Comparison of ENCODE assay signal across 37 cellular contexts in the genomic region with DNA sequence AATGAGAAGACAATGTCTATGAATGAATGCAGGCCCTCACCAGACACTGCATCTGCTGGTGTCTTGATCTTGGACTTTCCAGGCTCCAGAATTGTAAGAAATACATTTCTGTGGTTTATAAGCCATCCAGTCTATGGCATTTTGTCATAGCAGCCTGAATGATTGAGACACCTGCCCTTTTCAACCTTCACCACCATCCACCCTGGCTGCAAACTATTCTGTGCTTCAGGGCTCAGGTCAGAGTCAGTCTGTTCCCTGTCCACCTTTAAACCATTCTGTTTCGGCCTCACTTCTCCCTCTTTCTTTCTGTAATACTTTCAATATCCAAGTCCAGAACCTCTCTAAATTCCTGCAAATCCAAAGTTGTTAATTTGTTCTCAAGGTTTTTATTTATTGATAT.
"Had no signal": no experiment of that assay in that cellular context is flagged by ENCODE, and none has a peak within 500 bp of the region (broad histone marks: within the 10 kb centered on the region; RNA-seq: fewer than 3 reads in every experiment).

No MANE protein-coding gene starts in this region.

- H3K36me3 ChIP-seq: adrenal gland, brain microvascular endothelial cell, breast epithelium had no signal

- ATAC-seq: activated CD8-positive, alpha-beta T cell treated with anti-CD3 and anti-CD28 coated beads for 36 hours; activated naive CD4-positive, alpha-beta T cell treated with anti-CD3 and anti-CD28 coated beads, Interleukin-2, amount 50 U/mL, for 72 hours; activated T-cell treated with anti-CD3 and anti-CD28 coated beads, Interleukin-2, amount 50 U/mL, for 4 hours; activated T-cell treated with anti-CD3 and anti-CD28 coated beads, Interleukin-2, amount 50 U/mL, for 72 hours; activated T-helper 17 cell treated with anti-CD3 and anti-CD28 coated beads, Interleukin-2, amount 50 U/mL, for 72 hours; body of pancreas had no signal

- H3K27me3 ChIP-seq: adrenal gland, body of pancreas, brain microvascular endothelial cell, breast epithelium had no signal

- H3K27ac Mint-ChIP-seq: activated B cell treated with CpG ODN at 0.5 μM for 24 hours; activated CD4-positive, alpha-beta memory T cell treated with anti-CD3 and anti-CD28 coated beads for 36 hours; activated CD4-positive, alpha-beta T cell treated with anti-CD3 and anti-CD28 coated beads, Interleukin-2, amount 10 ng/mL, durations not matched to agents 24 days and 14 days; activated CD8-positive, alpha-beta T cell treated with anti-CD3 and anti-CD28 coated beads for 36 hours; activated naive CD4-positive, alpha-beta T cell treated with anti-CD3 and anti-CD28 coated beads for 36 hours; activated naive CD4-positive, alpha-beta T cell treated with anti-CD3 and anti-CD28 coated beads, Interleukin-2, amount 50 U/mL, for 72 hours; activated naive CD8-positive, alpha-beta T cell treated with anti-CD3 and anti-CD28 coated beads for 36 hours; activated T-cell treated with anti-CD3 and anti-CD28 coated beads, Interleukin-2, amount 50 U/mL, for 72 hours; activated T-helper 1 cell treated with anti-CD3 and anti-CD28 coated beads, Interleukin-12 subunit alpha, Interleukin-12 subunit beta, Interleukin-2, Interleukin-4 antibody, amounts not matched to agents 30 ng/mL and 10 ng/mL and 1 ng/mL, durations not matched to agents 14 hours and 24 hours and 36 hours; activated T-helper 17 cell treated with anti-CD3 and anti-CD28 coated beads, Interleukin-2, amount 50 U/mL, for 72 hours; T-helper 1 cell treated with Interleukin-12 subunit alpha and Interleukin-12 subunit beta and Interleukin-4 antibody, amounts not matched to agents 30 μg/mL and 1 μg/mL, for 36 hours; T-helper 2 cell treated with Interferon-gamma antibody and Interleukin-4, amounts not matched to agents 5 μg/mL and 100 μg/mL, for 36 hours had no signal

- H3K4me3 Mint-ChIP-seq: activated B cell treated with CpG ODN at 0.5 μM for 24 hours; activated CD4-positive, alpha-beta memory T cell treated with anti-CD3 and anti-CD28 coated beads for 36 hours; activated CD4-positive, alpha-beta T cell treated with anti-CD3 and anti-CD28 coated beads, Interleukin-2, amount 10 ng/mL, durations not matched to agents 24 days and 14 days; activated CD8-positive, alpha-beta T cell treated with anti-CD3 and anti-CD28 coated beads for 36 hours; activated naive CD4-positive, alpha-beta T cell treated with anti-CD3 and anti-CD28 coated beads for 36 hours; activated naive CD8-positive, alpha-beta T cell treated with anti-CD3 and anti-CD28 coated beads for 36 hours; activated T-cell treated with anti-CD3 and anti-CD28 coated beads, Interleukin-2, amount 50 U/mL, for 4 hours; activated T-cell treated with anti-CD3 and anti-CD28 coated beads, Interleukin-2, amount 50 U/mL, for 72 hours; activated T-helper 1 cell treated with anti-CD3 and anti-CD28 coated beads, Interleukin-12 subunit alpha, Interleukin-12 subunit beta, Interleukin-2, Interleukin-4 antibody, amounts not matched to agents 30 ng/mL and 10 ng/mL and 1 ng/mL, durations not matched to agents 14 hours and 24 hours and 36 hours; activated T-helper 17 cell treated with anti-CD3 and anti-CD28 coated beads, Interleukin-2, amount 50 U/mL, for 72 hours; T-helper 1 cell treated with Interleukin-12 subunit alpha and Interleukin-12 subunit beta and Interleukin-4 antibody, amounts not matched to agents 30 μg/mL and 1 μg/mL, for 36 hours; T-helper 2 cell treated with Interferon-gamma antibody and Interleukin-4, amounts not matched to agents 5 μg/mL and 100 μg/mL, for 36 hours had no signal

- H3K36me3 Mint-ChIP-seq: activated CD4-positive, alpha-beta memory T cell treated with anti-CD3 and anti-CD28 coated beads for 36 hours; activated naive CD4-positive, alpha-beta T cell treated with anti-CD3 and anti-CD28 coated beads, Interleukin-2, amount 50 U/mL, for 72 hours; activated naive CD8-positive, alpha-beta T cell treated with anti-CD3 and anti-CD28 coated beads for 36 hours had no signal

- FAIRE-seq: astrocyte, TTC549 had no signal

- H3K9me3 ChIP-seq: adrenal gland, body of pancreas, breast epithelium had no signal

- H3K27me3 Mint-ChIP-seq: activated CD8-positive, alpha-beta T cell treated with anti-CD3 and anti-CD28 coated beads for 36 hours; activated T-helper 17 cell treated with anti-CD3 and anti-CD28 coated beads, Interleukin-2, amount 50 U/mL, for 72 hours had no signal

- H3K4me1 ChIP-seq: adrenal gland, body of pancreas, breast epithelium had no signal

- H3K4me1 Mint-ChIP-seq: activated B cell treated with CpG ODN at 0.5 μM for 24 hours; activated CD4-positive, alpha-beta T cell treated with anti-CD3 and anti-CD28 coated beads, Interleukin-2, amount 10 ng/mL, durations not matched to agents 24 days and 14 days; activated naive CD8-positive, alpha-beta T cell treated with anti-CD3 and anti-CD28 coated beads for 36 hours; activated T-helper 17 cell treated with anti-CD3 and anti-CD28 coated beads, Interleukin-2, amount 50 U/mL, for 72 hours had no signal

- H3K9me3 Mint-ChIP-seq: activated B cell treated with CpG ODN at 0.5 μM for 24 hours; activated CD4-positive, alpha-beta memory T cell treated with anti-CD3 and anti-CD28 coated beads for 36 hours; activated CD4-positive, alpha-beta T cell treated with anti-CD3 and anti-CD28 coated beads, Interleukin-2, amount 10 ng/mL, durations not matched to agents 24 days and 14 days; activated CD8-positive, alpha-beta T cell treated with anti-CD3 and anti-CD28 coated beads for 36 hours; activated naive CD4-positive, alpha-beta T cell treated with anti-CD3 and anti-CD28 coated beads for 36 hours; activated naive CD4-positive, alpha-beta T cell treated with anti-CD3 and anti-CD28 coated beads, Interleukin-2, amount 50 U/mL, for 72 hours; activated naive CD8-positive, alpha-beta T cell treated with anti-CD3 and anti-CD28 coated beads for 36 hours; activated T-cell treated with anti-CD3 and anti-CD28 coated beads, Interleukin-2, amount 50 U/mL, for 4 hours; activated T-cell treated with anti-CD3 and anti-CD28 coated beads, Interleukin-2, amount 50 U/mL, for 72 hours; activated T-helper 1 cell treated with anti-CD3 and anti-CD28 coated beads, Interleukin-12 subunit alpha, Interleukin-12 subunit beta, Interleukin-2, Interleukin-4 antibody, amounts not matched to agents 30 ng/mL and 10 ng/mL and 1 ng/mL, durations not matched to agents 14 hours and 24 hours and 36 hours; activated T-helper 17 cell treated with anti-CD3 and anti-CD28 coated beads, Interleukin-2, amount 50 U/mL, for 72 hours; T-helper 1 cell treated with Interleukin-12 subunit alpha and Interleukin-12 subunit beta and Interleukin-4 antibody, amounts not matched to agents 30 μg/mL and 1 μg/mL, for 36 hours; T-helper 2 cell treated with Interferon-gamma antibody and Interleukin-4, amounts not matched to agents 5 μg/mL and 100 μg/mL, for 36 hours had no signal

- H3K4me3 ChIP-seq: adrenal gland, body of pancreas, breast epithelium had no signal

- H3K27ac ChIP-seq: adrenal gland, body of pancreas, brain microvascular endothelial cell, breast epithelium, VCaP had no signal

- DNase-seq: activated B cell treated with CpG ODN at 0.5 μM for 24 hours; activated CD4-positive, alpha-beta memory T cell treated with anti-CD3 and anti-CD28 coated beads for 36 hours; activated CD4-positive, alpha-beta T cell treated with anti-CD3 and anti-CD28 coated beads for 4 hours; activated CD4-positive, alpha-beta T cell treated with anti-CD3 and anti-CD28 coated beads, Interleukin-2, amount 10 ng/mL, durations not matched to agents 24 days and 14 days; activated CD4-positive, alpha-beta T cell treated with anti-CD3 and anti-CD28 coated beads, Interleukin-2, amount 50 U/mL, for 1 hour; activated CD4-positive, alpha-beta T cell treated with anti-CD3 and anti-CD28 coated beads, Interleukin-2, amount 50 U/mL, for 4 hours; activated CD4-positive, CD25-positive, alpha-beta regulatory T cell treated with anti-CD3 and anti-CD28 coated beads, Interleukin-2, amount 50 U/mL, for 72 hours; activated CD8-positive, alpha-beta memory T cell treated with anti-CD3 and anti-CD28 coated beads, Interleukin-2, amount 50 U/mL, for 4 hours; activated CD8-positive, alpha-beta T cell treated with anti-CD3 and anti-CD28 coated beads for 36 hours; activated effector memory CD4-positive, alpha-beta T cell treated with anti-CD3 and anti-CD28 coated beads, Interleukin-2, amount 50 U/mL, for 16 hours; activated gamma-delta T cell treated with Interleukin-2 at 50 U/mL for 16 hours; activated naive CD4-positive, alpha-beta T cell; activated naive CD4-positive, alpha-beta T cell treated with anti-CD3 and anti-CD28 coated beads for 36 hours; activated naive CD4-positive, alpha-beta T cell treated with anti-CD3 and anti-CD28 coated beads, Interleukin-2, amount 50 U/mL, for 16 hours; activated naive CD8-positive, alpha-beta T cell treated with anti-CD3 and anti-CD28 coated beads for 36 hours; activated T-cell treated with anti-CD3 and anti-CD28 coated beads for 4 hours; activated T-cell treated with anti-CD3 and anti-CD28 coated beads, Interleukin-2, amount 50 U/mL, for 1 hour; activated T-cell treated with anti-CD3 and anti-CD28 coated beads, Interleukin-2, amount 50 U/mL, for 4 hours; activated T-cell treated with anti-CD3 and anti-CD28 coated beads, Interleukin-2, amount 50 U/mL, for 72 hours; adrenal gland; amniotic stem cell; aorta; body of pancreas; brain microvascular endothelial cell; central memory CD4-positive, alpha-beta T cell; T-helper 1 cell; T-helper 2 cell; T-helper 9 cell had no signal
